ENCODE assay signal across 37 cellular contexts in the genomic region with DNA sequence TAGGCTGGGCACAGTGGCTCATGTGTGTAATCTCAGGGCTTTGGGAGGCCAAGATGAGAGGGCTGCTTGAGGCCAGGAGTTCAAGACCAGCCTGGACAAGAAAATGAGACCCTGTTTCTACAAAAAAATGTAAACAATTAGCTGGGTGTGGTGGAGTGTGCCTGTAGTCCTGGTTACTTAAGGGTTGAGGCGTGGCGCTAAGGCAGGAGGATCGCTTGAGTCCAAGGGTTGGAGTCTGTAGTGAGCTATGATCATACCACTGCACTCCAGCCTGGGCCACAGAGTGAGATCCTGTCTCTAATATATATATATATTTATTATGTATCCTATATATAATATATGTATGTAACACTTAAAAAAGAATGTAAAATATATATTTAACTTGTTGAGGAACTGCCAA.
"Had no signal": no experiment of that assay in that cellular context is flagged by ENCODE, and none has a peak within 500 bp of the region (broad histone marks: within the 10 kb centered on the region; RNA-seq: fewer than 3 reads in every experiment).

No MANE protein-coding gene starts in this region.

- H3K36me3 ChIP-seq: adrenal gland, breast epithelium, cardiac muscle cell, esophagus muscularis mucosa, gastrocnemius medialis, heart left ventricle, WERI-Rb-1 had no signal

- H3K4me3 ChIP-seq: adrenal gland, body of pancreas, breast epithelium, cardiac muscle cell, esophagus muscularis mucosa, gastrocnemius medialis, heart left ventricle had no signal

- H3K4me1 Mint-ChIP-seq: activated CD4-positive, alpha-beta memory T cell treated with anti-CD3 and anti-CD28 coated beads, Interleukin-2, amount 10 ng/mL, durations not matched to agents 7 days and 5 days; activated naive CD4-positive, alpha-beta T cell treated with anti-CD3 and anti-CD28 coated beads, Interleukin-2, amount 50 U/mL, for 24 hours had no signal

- H3K27me3 Mint-ChIP-seq: activated B cell treated with CpG ODN at 0.5 μM for 24 hours; activated naive CD4-positive, alpha-beta T cell treated with anti-CD3 and anti-CD28 coated beads, Interleukin-2, amount 50 U/mL, for 24 hours; activated naive CD8-positive, alpha-beta T cell treated with anti-CD3 and anti-CD28 coated beads for 36 hours; activated naive CD8-positive, alpha-beta T cell treated with anti-CD3 and anti-CD28 coated beads, Interleukin-2, amount 50 U/mL, for 24 hours; effector memory CD8-positive, alpha-beta T cell; T-helper 17 cell had no signal

- H3K9me3 ChIP-seq: adrenal gland, body of pancreas, breast epithelium, esophagus muscularis mucosa, gastrocnemius medialis, heart left ventricle had no signal

- H3K4me3 Mint-ChIP-seq: activated B cell treated with CpG ODN at 0.5 μM for 24 hours; activated CD4-positive, alpha-beta memory T cell treated with anti-CD3 and anti-CD28 coated beads, Interleukin-2, amount 10 ng/mL, durations not matched to agents 7 days and 5 days; activated naive CD4-positive, alpha-beta T cell treated with anti-CD3 and anti-CD28 coated beads for 36 hours; activated naive CD4-positive, alpha-beta T cell treated with anti-CD3 and anti-CD28 coated beads, Interleukin-2, amount 50 U/mL, for 24 hours; activated naive CD8-positive, alpha-beta T cell treated with anti-CD3 and anti-CD28 coated beads for 36 hours; activated naive CD8-positive, alpha-beta T cell treated with anti-CD3 and anti-CD28 coated beads, Interleukin-2, amount 50 U/mL, for 24 hours; activated T-cell treated with anti-CD3 and anti-CD28 coated beads, Interleukin-2, amount 50 U/mL, for 4 hours; activated T-helper 1 cell treated with anti-CD3 and anti-CD28 coated beads, Interleukin-12 subunit alpha, Interleukin-12 subunit beta, Interleukin-2, Interleukin-4 antibody, amounts not matched to agents 30 ng/mL and 10 ng/mL and 1 ng/mL, durations not matched to agents 14 hours and 24 hours and 36 hours; effector memory CD8-positive, alpha-beta T cell; T-helper 17 cell; T-helper 2 cell treated with Interferon-gamma antibody and Interleukin-4, amounts not matched to agents 5 μg/mL and 100 μg/mL, for 36 hours had no signal

- H3K4me1 ChIP-seq: breast epithelium, foreskin keratinocyte, gastrocnemius medialis had no signal

- H3K27ac Mint-ChIP-seq: activated B cell treated with CpG ODN at 0.5 μM for 24 hours; activated CD4-positive, alpha-beta memory T cell treated with anti-CD3 and anti-CD28 coated beads, Interleukin-2, amount 10 ng/mL, durations not matched to agents 7 days and 5 days; activated naive CD4-positive, alpha-beta T cell treated with anti-CD3 and anti-CD28 coated beads for 36 hours; activated naive CD4-positive, alpha-beta T cell treated with anti-CD3 and anti-CD28 coated beads, Interleukin-2, amount 50 U/mL, for 24 hours; activated naive CD8-positive, alpha-beta T cell treated with anti-CD3 and anti-CD28 coated beads for 36 hours; activated naive CD8-positive, alpha-beta T cell treated with anti-CD3 and anti-CD28 coated beads, Interleukin-2, amount 50 U/mL, for 24 hours; activated T-helper 1 cell treated with anti-CD3 and anti-CD28 coated beads, Interleukin-12 subunit alpha, Interleukin-12 subunit beta, Interleukin-2, Interleukin-4 antibody, amounts not matched to agents 30 ng/mL and 10 ng/mL and 1 ng/mL, durations not matched to agents 14 hours and 24 hours and 36 hours; activated T-helper 2 cell treated with anti-CD3 and anti-CD28 coated beads, Interferon-gamma antibody, Interleukin-2, Interleukin-4, amounts not matched to agents 10 μg/mL and 5 μg/mL and 100 μg/mL, durations not matched to agents 14 hours and 24 hours and 36 hours; effector memory CD8-positive, alpha-beta T cell; T-helper 17 cell; T-helper 2 cell treated with Interferon-gamma antibody and Interleukin-4, amounts not matched to agents 5 μg/mL and 100 μg/mL, for 36 hours had no signal

- DNase-seq: activated B cell treated with CpG ODN at 0.5 μM for 24 hours; activated CD4-positive, alpha-beta memory T cell treated with anti-CD3 and anti-CD28 coated beads, Interleukin-2, amount 10 ng/mL, durations not matched to agents 7 days and 5 days; activated CD4-positive, alpha-beta T cell treated with anti-CD3 and anti-CD28 coated beads for 48 hours; activated CD8-positive, alpha-beta memory T cell treated with anti-CD3 and anti-CD28 coated beads, Interleukin-2, amount 50 U/mL, for 48 hours; activated effector memory CD4-positive, alpha-beta T cell treated with anti-CD3 and anti-CD28 coated beads, Interleukin-2, amount 50 U/mL, for 16 hours; activated naive CD4-positive, alpha-beta T cell treated with anti-CD3 and anti-CD28 coated beads for 36 hours; activated naive CD8-positive, alpha-beta T cell treated with anti-CD3 and anti-CD28 coated beads for 36 hours; activated naive CD8-positive, alpha-beta T cell treated with anti-CD3 and anti-CD28 coated beads, Interleukin-2, amount 50 U/mL, for 24 hours; activated T-cell treated with anti-CD3 and anti-CD28 coated beads for 4 hours; activated T-cell treated with anti-CD3 and anti-CD28 coated beads, Interleukin-2, amount 50 U/mL, for 4 hours; adrenal gland; amygdala; aorta; body of pancreas; central memory CD4-positive, alpha-beta T cell; cerebellar nuclear complex; cortex of kidney; dermis blood vessel endothelial cell; effector CD4-positive, alpha-beta T cell; effector memory CD8-positive, alpha-beta T cell; erythroblast; foreskin keratinocyte; gastrocnemius medialis; glutamatergic neuron; heart left ventricle; T-helper 1 cell; T-helper 17 cell; T1000; WERI-Rb-1 had no signal

- H3K27ac ChIP-seq: adrenal gland, body of pancreas, breast epithelium, cardiac muscle cell, esophagus muscularis mucosa, foreskin keratinocyte, gastrocnemius medialis, heart left ventricle, WERI-Rb-1 had no signal

- ATAC-seq: activated CD4-positive, CD25-positive, alpha-beta regulatory T cell treated with anti-CD3 and anti-CD28 coated beads, Interleukin-2, amount 50 U/mL, for 24 hours; activated naive CD8-positive, alpha-beta T cell treated with anti-CD3 and anti-CD28 coated beads, Interleukin-2, amount 50 U/mL, for 24 hours; activated T-cell treated with anti-CD3 and anti-CD28 coated beads, Interleukin-2, amount 50 U/mL, for 4 hours; body of pancreas; effector memory CD8-positive, alpha-beta T cell; foreskin keratinocyte; gastrocnemius medialis; heart left ventricle; T-helper 17 cell had no signal

- H3K9me3 Mint-ChIP-seq: activated B cell treated with CpG ODN at 0.5 μM for 24 hours; activated CD4-positive, alpha-beta memory T cell treated with anti-CD3 and anti-CD28 coated beads, Interleukin-2, amount 10 ng/mL, durations not matched to agents 7 days and 5 days; activated naive CD4-positive, alpha-beta T cell treated with anti-CD3 and anti-CD28 coated beads for 36 hours; activated naive CD4-positive, alpha-beta T cell treated with anti-CD3 and anti-CD28 coated beads, Interleukin-2, amount 50 U/mL, for 24 hours; activated naive CD8-positive, alpha-beta T cell treated with anti-CD3 and anti-CD28 coated beads for 36 hours; activated naive CD8-positive, alpha-beta T cell treated with anti-CD3 and anti-CD28 coated beads, Interleukin-2, amount 50 U/mL, for 24 hours; activated T-cell treated with anti-CD3 and anti-CD28 coated beads, Interleukin-2, amount 50 U/mL, for 4 hours; activated T-helper 1 cell treated with anti-CD3 and anti-CD28 coated beads, Interleukin-12 subunit alpha, Interleukin-12 subunit beta, Interleukin-2, Interleukin-4 antibody, amounts not matched to agents 30 ng/mL and 10 ng/mL and 1 ng/mL, durations not matched to agents 14 hours and 24 hours and 36 hours; activated T-helper 2 cell treated with anti-CD3 and anti-CD28 coated beads, Interferon-gamma antibody, Interleukin-2, Interleukin-4, amounts not matched to agents 10 μg/mL and 5 μg/mL and 100 μg/mL, durations not matched to agents 14 hours and 24 hours and 36 hours; effector memory CD8-positive, alpha-beta T cell; T-helper 2 cell treated with Interferon-gamma antibody and Interleukin-4, amounts not matched to agents 5 μg/mL and 100 μg/mL, for 36 hours had no signal

- H3K36me3 Mint-ChIP-seq: activated naive CD4-positive, alpha-beta T cell treated with anti-CD3 and anti-CD28 coated beads, Interleukin-2, amount 50 U/mL, for 24 hours had no signal

- H3K27me3 ChIP-seq: adrenal gland, body of pancreas, breast epithelium, cardiac muscle cell, esophagus muscularis mucosa, foreskin keratinocyte, gastrocnemius medialis, heart left ventricle had no signal
